8 cellular contexts compared by ENCODE assay signal in the genomic region with DNA sequence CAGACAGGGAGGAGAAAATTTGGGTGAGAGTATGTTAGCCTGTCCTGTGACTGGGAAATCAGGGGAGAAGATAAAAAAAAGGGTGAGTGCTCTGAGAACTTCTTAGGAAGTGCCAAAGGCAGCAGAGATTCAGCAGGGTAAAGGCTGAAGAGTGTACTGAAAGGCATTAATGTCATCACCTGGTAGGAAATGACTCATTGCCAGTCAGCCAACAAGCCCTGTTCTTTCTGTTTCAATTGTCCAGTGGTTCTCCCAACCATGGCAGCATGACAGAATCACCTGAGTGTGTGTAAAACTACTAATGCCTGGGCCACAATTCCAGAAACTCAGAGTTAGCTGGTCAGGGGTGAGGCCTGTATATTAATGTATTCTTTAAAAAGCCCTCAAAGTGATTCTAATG.
DNase-seq lines count a peak whose midpoint lies in the region; ATAC-seq and TF ChIP-seq lines count a peak whose summit lies in the region.

No MANE protein-coding gene starts in this region.

- H3K27ac Mint-ChIP-seq in CD14-positive monocyte: peak overlapping the region in 4 of 7 donors; percentile 4 to 78 (median 70)
- H3K27ac Mint-ChIP-seq in progenitor cell of endocrine pancreas: no peak overlapping the region

- intact Hi-C loops in CD14-positive monocyte (cut with micrococcal nuclease) (no loop called here), Right ventricle myocardium superior (cut with DNase I) (no loop called here)

- in situ Hi-C loops in brain microvascular endothelial cell (cut with HindIII; ENCODE audit: low pct_ligation_motif_present, low sequenced_read_pairs): no loop called here

- H3K9me3 Mint-ChIP-seq in CD14-positive monocyte (peaks cover 0 to 2% (median 0%) of the 10 kb centered on the region in 7 donors), progenitor cell of endocrine pancreas (ENCODE audit: low read depth) (peaks cover 9% of the 10 kb centered on the region)

- ATAC-seq in GM19324 (IDR thresholded peaks at IDR 0.05; ENCODE audit: low FRiP score, unreplicated experiment) (peak; percentile 79), HG03280 (IDR thresholded peaks at IDR 0.05; ENCODE audit: unreplicated experiment) (peak; percentile 94), Right ventricle myocardium superior (ENCODE audit: poor library complexity) (no peak)

- H3K27me3 Mint-ChIP-seq in CD14-positive monocyte (ENCODE audit: low read depth in 3 of 3) (no peaks in the 10 kb centered on the region), progenitor cell of endocrine pancreas (no peaks in the 10 kb centered on the region)

- DNase-seq in CD14-positive monocyte (ENCODE audit: low spot score): no peak
- DNase-seq in brain microvascular endothelial cell: peak; percentile 36
- DNase-seq in progenitor cell of endocrine pancreas (ENCODE audit: low spot score, unreplicated experiment): no peak
- DNase-seq in Right ventricle myocardium superior: no peak
- DNase-seq in superior temporal gyrus (ENCODE audit: extremely low spot score): no peak
- no peak for DNase-seq in DMS114 treated with DMSO at 0.1 percent for 48 hours (lab: John Stamatoyannopoulos, UW; ENCODE audit: unreplicated experiment)

- H3K4me1 Mint-ChIP-seq in CD14-positive monocyte: no peaks in the 10 kb centered on the region
- peaks cover 12% of the 10 kb centered on the region for H3K4me1 Mint-ChIP-seq in progenitor cell of endocrine pancreas (ENCODE audit: low read depth)

- H3K4me3 Mint-ChIP-seq in CD14-positive monocyte (no peak overlapping the region), progenitor cell of endocrine pancreas (ENCODE audit: low read depth) (no peak overlapping the region)

- H3K27ac ChIP-seq in brain microvascular endothelial cell: no peak overlapping the region

- no peak overlapping the region for H3K4me3 ChIP-seq in brain microvascular endothelial cell (ENCODE audit: low read depth, low read length)

- TF ChIP-seq CTCF in CD14-positive monocyte (IDR thresholded peaks at IDR 0.05) (no peak), brain microvascular endothelial cell (IDR thresholded peaks at IDR 0.05; ENCODE audit: low read depth, low read length, missing control alignments) (no peak), progenitor cell of endocrine pancreas (IDR thresholded peaks at IDR 0.05; ENCODE audit: unreplicated experiment) (no peak)

- peaks cover 5% of the 10 kb centered on the region for H3K36me3 ChIP-seq in brain microvascular endothelial cell (replicated peaks)

- H3K36me3 Mint-ChIP-seq in CD14-positive monocyte (peaks cover 5 to 14% of the 10 kb centered on the region in 2 donors), progenitor cell of endocrine pancreas (ENCODE audit: insufficient read depth) (peaks cover 25% of the 10 kb centered on the region)

- H3K27me3 ChIP-seq in brain microvascular endothelial cell (replicated peaks): no peaks in the 10 kb centered on the region
